ENCODE assay signal across 17 cellular contexts in the genomic region with DNA sequence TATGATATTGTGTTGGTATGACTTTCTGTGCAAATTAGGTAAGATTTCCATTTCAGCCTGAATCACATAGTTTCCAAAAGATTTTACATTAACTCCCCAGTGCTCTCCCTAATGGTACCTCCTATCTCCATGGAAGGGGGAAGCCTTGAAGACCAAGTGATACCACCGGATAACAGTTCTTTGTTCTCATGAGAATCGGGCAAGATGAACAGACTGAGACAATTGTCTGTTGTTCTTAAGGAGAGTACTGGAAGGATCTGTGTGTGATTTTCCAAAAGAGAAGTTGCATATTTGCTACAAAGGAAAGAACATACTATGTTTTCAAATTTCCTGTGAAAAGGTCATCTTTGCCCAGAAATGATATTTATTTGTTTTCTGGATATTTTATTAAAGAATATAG.
DNase-seq lines count a peak whose midpoint lies in the region; ATAC-seq and TF ChIP-seq lines count a peak whose summit lies in the region.
"Had no signal": no experiment of that assay in that cellular context is flagged by ENCODE, and none has a peak within 500 bp of the region (broad histone marks: within the 10 kb centered on the region; RNA-seq: fewer than 3 reads in every experiment).

No MANE protein-coding gene starts in this region.

- ATAC-seq in PC-3 = no peak
- ATAC-seq: A549; CD8-positive, alpha-beta T cell had no signal

- no peak overlapping the region for H2BK5ac ChIP-seq in neuronal stem cell (ENCODE audit: low read length)

- no peaks in the 10 kb centered on the region for H3K36me3 ChIP-seq in OCI-LY3 (replicated peaks; ENCODE audit: low read depth, low read length)
- no peaks in the 10 kb centered on the region for H3K36me3 ChIP-seq in PC-3 (ENCODE audit: low read depth, low read length)
- H3K36me3 ChIP-seq in neuronal stem cell (replicated peaks in 1 of 2; ENCODE audit: control insufficient read depth in 2 of 2, insufficient read depth in 2 of 2, low read length in 2 of 2) = no peaks in the 10 kb centered on the region
- H3K36me3 ChIP-seq: BLaER1 treated with 17β-estradiol and CSF1 and Interleukin-3, amounts not matched to agents 10 nM and 100 nM had no signal

- no CpG with 5 or more reads among the region's 2 CpGs for WGBS in neuronal stem cell (ENCODE audit: extremely low coverage in 2 of 2, insufficient read length in 2 of 2, insufficient replicate concordance in 1 of 2), 2 donors

- no peaks in the 10 kb centered on the region for H3K79me1 ChIP-seq in neuronal stem cell (ENCODE audit: low read depth, low read length)

- no peak overlapping the region for H3K18ac ChIP-seq in neuronal stem cell (ENCODE audit: low read length)

- H4K8ac ChIP-seq in neuronal stem cell (ENCODE audit: low read depth, low read length) = no peak overlapping the region

- H3K27me3 ChIP-seq in OCI-LY3 (ENCODE audit: low read depth, low read length) = no peaks in the 10 kb centered on the region
- peaks cover 56% of the 10 kb centered on the region for H3K27me3 ChIP-seq in PC-3 (ENCODE audit: low read length)
- peaks cover 0 to 12% (median 0%) of the 10 kb centered on the region in 3 experiments for H3K27me3 ChIP-seq in neuronal stem cell (ENCODE audit: control insufficient read depth in 3 of 3, insufficient read depth in 3 of 3, low read depth in 1 of 3, low read length in 3 of 3)
- H3K27me3 ChIP-seq: BLaER1 treated with 17β-estradiol and CSF1 and Interleukin-3, amounts not matched to agents 10 nM and 100 nM had no signal

- no TSS peak for BruUV-seq in PC-3 (replicated peaks; lab: Mats Ljungman, UMichigan)

- no peak overlapping the region for H2BK15ac ChIP-seq in neuronal stem cell (ENCODE audit: low read length)

- H3K4me2 ChIP-seq in OCI-LY3 (ENCODE audit: low read length) = peak overlapping the region; percentile 81
- no peak overlapping the region for H3K4me2 ChIP-seq in PC-3 (ENCODE audit: low read length)
- no peak overlapping the region for H3K4me2 ChIP-seq in neuronal stem cell (ENCODE audit: insufficient read depth, low read length, poor library complexity, severe bottlenecking)
- H3K4me2 ChIP-seq: A549; BLaER1 treated with 17β-estradiol and CSF1 and Interleukin-3, amounts not matched to agents 10 nM and 100 nM had no signal

- H3K23ac ChIP-seq in neuronal stem cell (ENCODE audit: low read depth, low read length, poor library complexity) = no peak overlapping the region

- no peak overlapping the region for H3K4ac ChIP-seq in neuronal stem cell (ENCODE audit: low read length)

- CTCF ChIA-PET in PC-3 (lab: Charles Lee) = no interaction called here

- H4K91ac ChIP-seq in neuronal stem cell (ENCODE audit: low read depth, low read length, poor library complexity) = no peak overlapping the region

- peaks cover 74% of the 10 kb centered on the region for H3K4me1 ChIP-seq in OCI-LY3 (ENCODE audit: low read length)
- H3K4me1 ChIP-seq in PC-3 (ENCODE audit: insufficient read depth, low read length) = no peaks in the 10 kb centered on the region
- H3K4me1 ChIP-seq in neuronal stem cell (ENCODE audit: control insufficient read depth in 2 of 2, insufficient read depth in 1 of 2, low read depth in 1 of 2, low read length in 2 of 2) = no peaks in the 10 kb centered on the region
- H3K4me1 ChIP-seq: Caco-2 had no signal

- no peak overlapping the region for H2AK5ac ChIP-seq in neuronal stem cell (ENCODE audit: low read depth, low read length)

- no peaks in the 10 kb centered on the region for H3K9me2 ChIP-seq in PC-3 (replicated peaks; ENCODE audit: low read length)

- intact Hi-C loops in PC-3 (cut with micrococcal nuclease) = no loop called here

- H4K20me1 ChIP-seq in OCI-LY3 (ENCODE audit: insufficient read depth, low read length) (no peaks in the 10 kb centered on the region), PC-3 (ENCODE audit: low read length) (no peaks in the 10 kb centered on the region)
- H4K20me1 ChIP-seq: BLaER1 treated with 17β-estradiol and CSF1 and Interleukin-3, amounts not matched to agents 10 nM and 100 nM had no signal

- H3F3A ChIP-seq in PC-3 (ENCODE audit: low read length, unreplicated experiment) = no peaks in the 10 kb centered on the region

- TF ChIP-seq CTCF in OCI-LY3 (IDR thresholded peaks at IDR 0.05; ENCODE audit: low read depth, low read length) = no peak
- TF ChIP-seq CTCF in PC-3 (conservative IDR thresholded peaks at IDR 0.05; ENCODE audit: low read depth, low read length) = no peak

- peak overlapping the region; percentile 99 for H3K27ac ChIP-seq in OCI-LY3 (ENCODE audit: low read length)
- H3K27ac ChIP-seq in PC-3 (ENCODE audit: low read length) = no peak overlapping the region
- H3K27ac ChIP-seq in neuronal stem cell (replicated peaks; ENCODE audit: low read length) = no peak overlapping the region
- H3K27ac ChIP-seq: 22Rv1; A549; BLaER1 treated with 17β-estradiol and CSF1 and Interleukin-3, amounts not matched to agents 10 nM and 100 nM; C4-2B had no signal

- H3K9me3 ChIP-seq in OCI-LY3 (ENCODE audit: insufficient read depth, low read length) = no peaks in the 10 kb centered on the region
- no peaks in the 10 kb centered on the region for H3K9me3 ChIP-seq in PC-3 (ENCODE audit: low read length)
- no peaks in the 10 kb centered on the region for H3K9me3 ChIP-seq in neuronal stem cell (replicated peaks in 1 of 2; ENCODE audit: control insufficient read depth in 2 of 2, insufficient read depth in 1 of 2, low read depth in 1 of 2, low read length in 2 of 2)
- H3K9me3 ChIP-seq: A549; BLaER1 treated with 17β-estradiol and CSF1 and Interleukin-3, amounts not matched to agents 10 nM and 100 nM; Caco-2 had no signal

- H3K4me3 ChIP-seq in OCI-LY3 (ENCODE audit: low read length) (peak overlapping the region; percentile 11), PC-3 (ENCODE audit: low read length) (no peak overlapping the region), neuronal stem cell (ENCODE audit: low read length in 2 of 2) (no peak overlapping the region)
- H3K4me3 ChIP-seq: A549; BLaER1 treated with 17β-estradiol and CSF1 and Interleukin-3, amounts not matched to agents 10 nM and 100 nM had no signal

- POLR2A ChIA-PET in PC-3 (lab: Charles Lee; ENCODE audit: unreplicated experiment) = no interaction called here

- H3K9ac ChIP-seq in OCI-LY3 (ENCODE audit: low read length) (peak overlapping the region; percentile 75), PC-3 (ENCODE audit: low read length) (no peak overlapping the region), neuronal stem cell (ENCODE audit: low read depth, low read length, poor library complexity) (no peak overlapping the region)
- H3K9ac ChIP-seq: BLaER1 treated with 17β-estradiol and CSF1 and Interleukin-3, amounts not matched to agents 10 nM and 100 nM had no signal

- no peaks in the 10 kb centered on the region for H3K79me2 ChIP-seq in OCI-LY3 (ENCODE audit: low read length)
- H3K79me2 ChIP-seq in PC-3 (ENCODE audit: low read length) = no peaks in the 10 kb centered on the region

- H2BK120ac ChIP-seq in neuronal stem cell (ENCODE audit: low read depth, low read length) = no peak overlapping the region

- H2BK12ac ChIP-seq in neuronal stem cell (ENCODE audit: low read length) = no peak overlapping the region

- peak; percentile 74 for DNase-seq in foreskin melanocyte
- peak; percentile 41 for DNase-seq in pons (ENCODE audit: low spot score)
- DNase-seq in PC-3 = no peak
- DNase-seq in neuronal stem cell (ENCODE audit: low spot score) = no peak
- DNase-seq in NCI-H187 (lab: John Stamatoyannopoulos, UW) = no peak
- DNase-seq: AML-193; Caco-2; Calu3; CD4-positive, alpha-beta T cell; CD8-positive, alpha-beta T cell; DMS79 treated with DMSO at 0.1 percent for 48 hours; GF-D8 had no signal

- H3K14ac ChIP-seq in neuronal stem cell (ENCODE audit: low read length) = no peak overlapping the region

- H2AFZ ChIP-seq in OCI-LY3 (ENCODE audit: low read depth, low read length) = peak overlapping the region; percentile 33
- no peak overlapping the region for H2AFZ ChIP-seq in PC-3 (ENCODE audit: low read length)
- H2AFZ ChIP-seq in neuronal stem cell (ENCODE audit: low read length) = no peak overlapping the region

Comparison
In these comparisons a context has a peak if more than half of its experiments do, and no peak if none do; other contexts are left out.
1. DNase-seq: peak in foreskin melanocyte (single experiment) and pons (single experiment); none in PC-3 (single experiment), neuronal stem cell (single experiment) and NCI-H187 (0 of 2).